ENCODE assay signal across 7 cellular contexts in the genomic region with DNA sequence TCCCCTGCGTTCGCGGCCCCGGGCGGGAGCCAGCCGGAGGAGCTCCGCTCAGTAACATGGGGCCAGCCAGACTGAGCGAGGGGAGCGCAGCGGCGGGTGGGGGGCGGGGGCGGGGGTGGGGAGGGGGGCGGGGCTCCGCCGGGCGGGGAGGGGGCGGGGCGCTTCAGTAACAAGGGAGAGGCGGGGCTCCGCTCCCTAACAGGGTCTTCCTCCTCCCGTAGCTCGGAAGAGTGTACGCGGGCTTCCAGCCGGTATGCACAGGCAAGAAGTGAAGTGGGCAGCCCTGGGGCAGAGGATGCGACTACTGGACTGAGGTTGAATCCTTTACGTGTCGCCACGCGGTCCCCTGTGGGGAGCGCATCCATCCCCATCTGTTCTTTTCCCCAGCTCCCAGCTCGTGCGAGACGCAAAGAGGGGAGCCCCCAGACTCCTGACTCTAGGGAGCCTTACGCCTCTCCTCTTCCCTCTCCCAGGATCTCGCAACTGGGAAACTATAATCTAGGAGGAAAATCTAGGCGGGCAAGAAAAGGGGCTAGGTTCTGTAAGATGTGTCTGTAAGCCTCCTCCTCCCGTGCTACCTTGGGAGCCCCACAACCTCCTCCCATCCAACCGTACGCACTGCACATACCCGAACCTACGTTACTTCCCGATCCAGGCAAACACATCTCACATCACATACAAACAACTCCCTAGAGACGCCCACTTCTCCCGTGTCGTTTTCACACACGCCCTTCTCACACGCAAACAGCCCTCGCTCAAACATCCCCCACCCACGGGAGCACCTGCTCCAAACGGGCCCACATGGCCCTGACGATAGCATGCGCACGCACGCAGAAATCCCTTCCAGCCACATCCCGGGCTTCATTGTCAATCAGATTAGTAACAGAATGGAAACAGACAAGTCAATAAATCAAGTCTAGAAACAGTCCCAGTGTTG. TPM values are rescaled to one million over a fixed set of nuclear protein-coding genes. Genes with fewer than 3 reads are reported as not detected.
DNase-seq lines count a peak whose midpoint lies in the region; ATAC-seq lines count a peak whose summit lies in the region.

TSS of gene SHF (minus strand) at position 73 of the 937 bp plus-strand sequence. CDS start at position 58, 15 bp downstream.

- H3K9ac ChIP-seq in mesendoderm (ENCODE audit: low read length) = peak within 1 kb of the TSS; percentile 67

- no peak within 1 kb of the TSS for H2BK5ac ChIP-seq in mesendoderm (ENCODE audit: low read length)

- H3K4me2 ChIP-seq in mesendoderm (ENCODE audit: low read length) = peak within 1 kb of the TSS; percentile 98

- H4K8ac ChIP-seq in mesendoderm (ENCODE audit: low read depth, low read length) = no peak within 1 kb of the TSS

- no peak within 1 kb of the TSS for H4K5ac ChIP-seq in mesendoderm (ENCODE audit: low read length)

- peaks cover 18% of the 10 kb centered on the region for H3K79me1 ChIP-seq in mesendoderm (ENCODE audit: low read length)

- H2BK15ac ChIP-seq in mesendoderm (replicated peaks; ENCODE audit: low read depth) = no peak within 1 kb of the TSS

- peak within 1 kb of the TSS; percentile 15 for H2AK5ac ChIP-seq in mesendoderm (ENCODE audit: low read length)

- H3K27me3 ChIP-seq in mesendoderm (ENCODE audit: insufficient read depth, low read length, poor library complexity) = peaks cover 5% of the 10 kb centered on the region

- peak within 1 kb of the TSS; percentile 69 for H3K4me3 ChIP-seq in mesendoderm (ENCODE audit: low read length)

- peak within 1 kb of the TSS; percentile 91 for H3K4ac ChIP-seq in mesendoderm (ENCODE audit: low read depth, low read length)

- H3K18ac ChIP-seq in mesendoderm (ENCODE audit: low read length) = peak within 1 kb of the TSS; percentile 94

- peak; percentile 38 for ATAC-seq in GM21360 (IDR thresholded peaks at IDR 0.05; ENCODE audit: unreplicated experiment)

- H3K23ac ChIP-seq in mesendoderm (ENCODE audit: low read length) = no peak within 1 kb of the TSS

- peaks cover 10% of the 10 kb centered on the region for H3K4me1 ChIP-seq in mesendoderm (ENCODE audit: control insufficient read depth, low read depth, low read length)

- peak within 1 kb of the TSS; percentile 22 for H3K27ac ChIP-seq in mesendoderm (ENCODE audit: low read depth, low read length)

- no CpG with 5 or more reads among the region's 57 CpGs for WGBS in mesendoderm (ENCODE audit: extremely low coverage, insufficient coverage, low lambda C conversion rate)

- peak within 1 kb of the TSS; percentile 89 for H3K56ac ChIP-seq in mesendoderm (ENCODE audit: low read length)

- peaks cover 11% of the 10 kb centered on the region for H3K79me2 ChIP-seq in mesendoderm (ENCODE audit: control insufficient read depth, insufficient read depth, low read length)

- H3K36me3 ChIP-seq in mesendoderm (ENCODE audit: control insufficient read depth, insufficient read depth, low read length) = no peaks in the 10 kb centered on the region

- DNase-seq in NCI-H2171 treated with DMSO at 0.1 percent for 48 hours (lab: John Stamatoyannopoulos, UW) (peak; percentile 89), ecto neural progenitor cell (ENCODE audit: low spot score) (peak; percentile 83), mesendoderm (peak; percentile 66)
- peak; percentile 82 to 88 for DNase-seq in activated CD4-positive, alpha-beta T cell treated with anti-CD3 and anti-CD28 coated beads, Interleukin-2, amount 50 U/mL, for 4 hours
- DNase-seq in stimulated activated CD8-positive, alpha-beta memory T cell treated with anti-CD3 and anti-CD28 coated beads, Interleukin-15, amount 100 ng/mL, for 1 hour (ENCODE audit: low read depth) = peak; percentile 27
- no peak for DNase-seq in NK-92 treated with Interleukin-12 subunit alpha and Interleukin-12 subunit beta, amount 100 ng/mL, for 24 hours (lab: John Stamatoyannopoulos, UW)

- peak within 1 kb of the TSS; percentile 74 for H2BK120ac ChIP-seq in mesendoderm (ENCODE audit: low read depth, low read length)

RNA-seq across cellular contexts. Expression of gene SHF, which starts in this region (rescaled TPM):
- polyA plus RNA-seq in mesendoderm (2013, experiment 1 of 2) = 19.6 TPM
- 20.2 TPM for polyA plus RNA-seq in mesendoderm (2013, experiment 2 of 2)
